In genomic region chr15:92883643-92884458, GRCh38 we compare ENCODE assay signal across 1 cellular context.
TF ChIP-seq lines count a peak whose summit lies in the region.

No MANE protein-coding gene starts in this region.

TF ChIP-seq in A549, 52 proteins besides CTCF, POLR2A, EP300 and RAD21 (continued from another document):
- no peak for TF ChIP-seq E2F6 (IDR thresholded peaks at IDR 0.05; ENCODE audit: borderline replicate concordance, low read depth)
- 0 out of 2 replicates have a peak, but pooled peaks have one; percentile 4 for TF ChIP-seq RARB (CRISPR knock-in tag; IDR thresholded peaks at IDR 0.05)
- no peak for TF ChIP-seq TP53 (CRISPR knock-in tag; IDR thresholded peaks at IDR 0.05)
- TF ChIP-seq HEYL (CRISPR knock-in tag; IDR thresholded peaks at IDR 0.05): no peak
- peak; percentile 32; the same call in 1 of the 2 replicates for TF ChIP-seq HMGXB4 (CRISPR knock-in tag; IDR thresholded peaks at IDR 0.05; ENCODE audit: borderline replicate concordance)
